In genomic region chr19:1234041-1234669, GRCh38 we compare ENCODE assay signal across 30 cellular contexts. TPM values are rescaled to one million over a fixed set of nuclear protein-coding genes. Genes with fewer than 3 reads are reported as not detected.
"Had no signal": no experiment of that assay in that cellular context is flagged by ENCODE, and none has a peak within 500 bp of the region (broad histone marks: within the 10 kb centered on the region; RNA-seq: fewer than 3 reads in every experiment).

No MANE protein-coding gene starts in this region.

- H3K4me1 ChIP-seq: foreskin keratinocyte had no signal

- H3K27ac Mint-ChIP-seq: activated CD4-positive, alpha-beta memory T cell treated with anti-CD3 and anti-CD28 coated beads for 36 hours; activated CD4-positive, alpha-beta T cell treated with anti-CD3 and anti-CD28 coated beads for 36 hours; activated CD4-positive, alpha-beta T cell treated with anti-CD3 and anti-CD28 coated beads, Interleukin-2, amount 10 ng/mL, durations not matched to agents 24 days and 14 days; activated CD8-positive, alpha-beta T cell treated with anti-CD3 and anti-CD28 coated beads, Interleukin-2, amount 10 ng/mL, durations not matched to agents 7 days and 5 days; activated naive CD4-positive, alpha-beta T cell treated with anti-CD3 and anti-CD28 coated beads, Interleukin-2, amount 10 ng/mL, durations not matched to agents 7 days and 5 days; activated naive CD4-positive, alpha-beta T cell treated with anti-CD3 and anti-CD28 coated beads, Interleukin-2, amount 50 U/mL, for 72 hours; activated naive CD8-positive, alpha-beta T cell treated with anti-CD3 and anti-CD28 coated beads, Interleukin-2, amount 10 ng/mL, durations not matched to agents 7 days and 5 days; activated T-cell treated with anti-CD3 and anti-CD28 coated beads, Interleukin-2, amount 50 U/mL, for 24 hours; activated T-cell treated with anti-CD3 and anti-CD28 coated beads, Interleukin-2, amount 50 U/mL, for 72 hours; dendritic cell treated with granulocyte-macrophage colony-stimulating factor and Interleukin-4, amounts not matched to agents 40 ng/mL and 50 ng/mL, for 4 days; endodermal cell; T-helper 17 cell had no signal

- H3K9me3 Mint-ChIP-seq: activated CD4-positive, alpha-beta memory T cell treated with anti-CD3 and anti-CD28 coated beads for 36 hours; activated CD4-positive, alpha-beta T cell treated with anti-CD3 and anti-CD28 coated beads, Interleukin-2, amount 10 ng/mL, durations not matched to agents 24 days and 14 days; activated naive CD4-positive, alpha-beta T cell treated with anti-CD3 and anti-CD28 coated beads, Interleukin-2, amount 10 ng/mL, durations not matched to agents 7 days and 5 days; activated naive CD4-positive, alpha-beta T cell treated with anti-CD3 and anti-CD28 coated beads, Interleukin-2, amount 50 U/mL, for 72 hours; activated naive CD8-positive, alpha-beta T cell treated with anti-CD3 and anti-CD28 coated beads, Interleukin-2, amount 10 ng/mL, durations not matched to agents 7 days and 5 days; activated T-cell treated with anti-CD3 and anti-CD28 coated beads, Interleukin-2, amount 50 U/mL, for 24 hours; activated T-cell treated with anti-CD3 and anti-CD28 coated beads, Interleukin-2, amount 50 U/mL, for 72 hours; central memory CD8-positive, alpha-beta T cell; dendritic cell treated with granulocyte-macrophage colony-stimulating factor and Interleukin-4, amounts not matched to agents 40 ng/mL and 50 ng/mL, for 4 days; endodermal cell had no signal

- FAIRE-seq: astrocyte had no signal

- H3K27me3 ChIP-seq: dorsolateral prefrontal cortex, foreskin keratinocyte had no signal

- H3K36me3 Mint-ChIP-seq: activated CD4-positive, alpha-beta memory T cell treated with anti-CD3 and anti-CD28 coated beads for 36 hours; activated naive CD4-positive, alpha-beta T cell treated with anti-CD3 and anti-CD28 coated beads, Interleukin-2, amount 50 U/mL, for 72 hours; activated naive CD8-positive, alpha-beta T cell treated with anti-CD3 and anti-CD28 coated beads, Interleukin-2, amount 10 ng/mL, durations not matched to agents 7 days and 5 days had no signal

- H3K4me3 ChIP-seq: coronary artery, gastrocnemius medialis, heart left ventricle had no signal

- H3K27ac ChIP-seq: foreskin keratinocyte, gastrocnemius medialis, heart left ventricle had no signal

- H3K36me3 ChIP-seq: gastrocnemius medialis, heart left ventricle had no signal

- H3K4me3 Mint-ChIP-seq: activated CD4-positive, alpha-beta memory T cell treated with anti-CD3 and anti-CD28 coated beads for 36 hours; activated CD4-positive, alpha-beta T cell treated with anti-CD3 and anti-CD28 coated beads for 36 hours; activated CD4-positive, alpha-beta T cell treated with anti-CD3 and anti-CD28 coated beads, Interleukin-2, amount 10 ng/mL, durations not matched to agents 24 days and 14 days; activated CD8-positive, alpha-beta T cell treated with anti-CD3 and anti-CD28 coated beads, Interleukin-2, amount 10 ng/mL, durations not matched to agents 7 days and 5 days; activated naive CD4-positive, alpha-beta T cell treated with anti-CD3 and anti-CD28 coated beads, Interleukin-2, amount 10 ng/mL, durations not matched to agents 7 days and 5 days; activated naive CD8-positive, alpha-beta T cell treated with anti-CD3 and anti-CD28 coated beads, Interleukin-2, amount 10 ng/mL, durations not matched to agents 7 days and 5 days; activated T-cell treated with anti-CD3 and anti-CD28 coated beads, Interleukin-2, amount 50 U/mL, for 24 hours; activated T-cell treated with anti-CD3 and anti-CD28 coated beads, Interleukin-2, amount 50 U/mL, for 72 hours; dendritic cell treated with granulocyte-macrophage colony-stimulating factor and Interleukin-4, amounts not matched to agents 40 ng/mL and 50 ng/mL, for 4 days; endodermal cell; T-helper 17 cell had no signal

- H3K9me3 ChIP-seq: gastrocnemius medialis, heart left ventricle had no signal

- ATAC-seq: activated CD4-positive, alpha-beta T cell treated with anti-CD3 and anti-CD28 coated beads for 36 hours; activated CD8-positive, alpha-beta T cell treated with anti-CD3 and anti-CD28 coated beads, Interleukin-2, amount 10 ng/mL, durations not matched to agents 7 days and 5 days; activated naive CD4-positive, alpha-beta T cell treated with anti-CD3 and anti-CD28 coated beads, Interleukin-2, amount 50 U/mL, for 72 hours; activated T-cell treated with anti-CD3 and anti-CD28 coated beads, Interleukin-2, amount 50 U/mL, for 72 hours; esophagus mucosa; foreskin keratinocyte; gastrocnemius medialis; heart left ventricle; T-helper 17 cell had no signal

- DNase-seq: activated CD4-positive, alpha-beta memory T cell treated with anti-CD3 and anti-CD28 coated beads for 36 hours; activated CD4-positive, alpha-beta T cell treated with anti-CD3 and anti-CD28 coated beads for 36 hours; activated CD4-positive, alpha-beta T cell treated with anti-CD3 and anti-CD28 coated beads, Interleukin-2, amount 10 ng/mL, durations not matched to agents 24 days and 14 days; activated CD4-positive, CD25-positive, alpha-beta regulatory T cell; activated CD4-positive, CD25-positive, alpha-beta regulatory T cell treated with anti-CD3 and anti-CD28 coated beads, Interleukin-2, amount 50 U/mL, for 72 hours; activated CD8-positive, alpha-beta memory T cell treated with anti-CD3 and anti-CD28 coated beads, Interleukin-2, amount 50 U/mL, for 48 hours; activated CD8-positive, alpha-beta T cell treated with anti-CD3 and anti-CD28 coated beads, Interleukin-2, amount 10 ng/mL, durations not matched to agents 7 days and 5 days; activated gamma-delta T cell; activated naive CD4-positive, alpha-beta T cell; activated naive CD4-positive, alpha-beta T cell treated with anti-CD3 and anti-CD28 coated beads, Interleukin-2, amount 10 ng/mL, durations not matched to agents 7 days and 5 days; activated naive CD8-positive, alpha-beta T cell treated with anti-CD3 and anti-CD28 coated beads, Interleukin-2, amount 10 ng/mL, durations not matched to agents 7 days and 5 days; activated T-cell treated with anti-CD3 and anti-CD28 coated beads for 4 hours; activated T-cell treated with anti-CD3 and anti-CD28 coated beads, Interleukin-2, amount 50 U/mL, for 24 hours; activated T-cell treated with anti-CD3 and anti-CD28 coated beads, Interleukin-2, amount 50 U/mL, for 72 hours; anterior cingulate cortex; dorsolateral prefrontal cortex; effector memory CD4-positive, alpha-beta T cell; endodermal cell; foreskin keratinocyte; gastrocnemius medialis; glutamatergic neuron; heart left ventricle; T-helper 1 cell; T-helper 17 cell had no signal

RNA-seq across cellular contexts. Expression of gene CBARP, which starts 3.6 kb away (rescaled TPM):
- total RNA-seq: T-helper 17 cell had no signal
